Comparison of ENCODE assay signal across 1 cellular context in genomic region chr2:219451626-219452360, GRCh38.
TF ChIP-seq lines count a peak whose summit lies in the region.

No MANE protein-coding gene starts in this region.

TF ChIP-seq in HEK293, 187 proteins besides CTCF, POLR2A, EP300 and RAD21:
- no peak for TF ChIP-seq ZNF211 (tag by site-specific recombination; IDR thresholded peaks at IDR 0.05; ENCODE audit: low read depth)
- peak; percentile 30; the same call in 1 of the 2 replicates for TF ChIP-seq ZIC2 (tag by site-specific recombination; IDR thresholded peaks at IDR 0.05)
- TF ChIP-seq ZNF670 (tag by site-specific recombination; IDR thresholded peaks at IDR 0.05; ENCODE audit: low read depth) = no peak
TF ChIP-seq in HEK293: peak in this region for 1.
